ENCODE assay signal across 6 cellular contexts in genomic region chr15:21546182-21546903, GRCh38.
DNase-seq lines count a peak whose midpoint lies in the region; ATAC-seq lines count a peak whose summit lies in the region.
"Not testable (repeated sequence)": the region's sequence is repeated elsewhere in the genome, so short reads cannot be mapped to it uniquely, and the experiment has no call there.

No MANE protein-coding gene starts in this region.

- H3K4me3 Mint-ChIP-seq in stimulated activated memory B cell treated with anti-CD40 and anti-IgM and Interleukin-4, amounts not matched to agents 10 μg/mL and 1 μg/mL and 100 μg/mL, for 72 hours: not testable (repeated sequence)

- H3K27me3 ChIP-seq in right cardiac atrium (ENCODE audit: control insufficient read depth, insufficient read depth): not testable (repeated sequence)

- not testable (repeated sequence) for H3K4me1 ChIP-seq in right cardiac atrium (ENCODE audit: control insufficient read depth, insufficient read depth, low read length)

- H3K9me3 ChIP-seq in right cardiac atrium (ENCODE audit: control insufficient read depth, low read length): not testable (repeated sequence)

- H3K27ac Mint-ChIP-seq in stimulated activated memory B cell treated with anti-CD40 and anti-IgM and Interleukin-4, amounts not matched to agents 10 μg/mL and 1 μg/mL and 100 μg/mL, for 72 hours: not testable (repeated sequence)

- not testable (repeated sequence) for H3K9me3 Mint-ChIP-seq in stimulated activated memory B cell treated with anti-CD40 and anti-IgM and Interleukin-4, amounts not matched to agents 10 μg/mL and 1 μg/mL and 100 μg/mL, for 72 hours

- intact Hi-C loops in Right ventricle myocardium superior (cut with DNase I); left cardiac atrium (cut with DNase I); right cardiac atrium (cut with DNase I); posterior vena cava (cut with DNase I): not testable (repeated sequence)

- DNase-seq in cerebellar cortex (ENCODE audit: low spot score) (peak; percentile 21), right cardiac atrium (peak in 1 of 3 donors; percentile 41), posterior vena cava (ENCODE audit: low spot score) (peak; percentile 34)
- DNase-seq in Right ventricle myocardium superior, left cardiac atrium: not testable (repeated sequence)

- H3K4me1 Mint-ChIP-seq in stimulated activated memory B cell treated with anti-CD40 and anti-IgM and Interleukin-4, amounts not matched to agents 10 μg/mL and 1 μg/mL and 100 μg/mL, for 72 hours: not testable (repeated sequence)

- not testable (repeated sequence) for H3K36me3 Mint-ChIP-seq in stimulated activated memory B cell treated with anti-CD40 and anti-IgM and Interleukin-4, amounts not matched to agents 10 μg/mL and 1 μg/mL and 100 μg/mL, for 72 hours

- ATAC-seq in Right ventricle myocardium superior (ENCODE audit: poor library complexity) (peak; percentile 98), left cardiac atrium (peak; percentile 94 to 95), right cardiac atrium (peak; percentile 96 to 98)
- peak; percentile 49 for ATAC-seq in stimulated activated memory B cell treated with anti-CD40 and anti-IgM and Interleukin-4, amounts not matched to agents 10 μg/mL and 1 μg/mL and 100 μg/mL, for 72 hours

- WGBS in right cardiac atrium: 21% methylated on average over 2 of the region's 4 CpGs

- H3K27me3 Mint-ChIP-seq in stimulated activated memory B cell treated with anti-CD40 and anti-IgM and Interleukin-4, amounts not matched to agents 10 μg/mL and 1 μg/mL and 100 μg/mL, for 72 hours: not testable (repeated sequence)

- not testable (repeated sequence) for H3K4me3 ChIP-seq in right cardiac atrium (ENCODE audit: low read length)

- H3K27ac ChIP-seq in right cardiac atrium (ENCODE audit: low read length): not testable (repeated sequence)
